In the genomic region with DNA sequence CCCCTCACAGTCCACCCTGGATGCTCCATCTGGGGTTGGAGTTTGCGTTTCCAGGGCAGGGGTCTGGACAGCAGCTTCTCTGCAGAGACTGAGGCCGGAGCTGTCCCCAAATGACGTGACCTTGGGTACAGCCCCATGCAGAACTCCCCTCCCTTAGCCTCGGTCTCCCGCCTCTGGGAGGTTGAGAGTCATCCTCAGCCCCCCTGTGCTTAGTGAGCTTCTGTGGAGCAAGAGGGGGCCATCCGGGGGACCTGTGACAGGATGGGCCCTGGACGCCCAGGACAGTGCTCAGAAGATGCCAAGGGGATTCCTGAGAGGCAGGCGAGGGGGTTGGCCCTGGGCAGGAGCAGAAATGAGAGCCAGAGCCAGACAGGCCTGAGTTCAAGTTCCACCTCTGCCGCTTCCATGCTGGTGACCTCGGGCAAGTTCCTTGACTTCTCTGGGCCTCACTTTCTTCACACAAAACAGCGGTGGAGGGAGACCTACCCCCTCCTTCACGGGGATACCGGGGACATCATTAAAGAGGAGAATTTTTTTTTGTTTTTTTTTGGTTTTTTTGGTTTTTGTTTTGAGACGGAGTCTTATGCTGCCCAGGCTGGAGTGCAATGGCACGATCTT, we compare ENCODE assay signal across 1 cellular context.
TF ChIP-seq lines count a peak whose summit lies in the region.

No MANE protein-coding gene starts in this region.

TF ChIP-seq in IMR-90, 13 proteins besides CTCF, POLR2A, EP300 and RAD21:
- TF ChIP-seq NFE2L2 (IDR thresholded peaks at IDR 0.05; ENCODE audit: low read depth, low read length) (no peak), MAFK (IDR thresholded peaks at IDR 0.05; ENCODE audit: low read depth, low read length) (no peak), CEBPB (IDR thresholded peaks at IDR 0.05; ENCODE audit: low read depth, low read length) (no peak), SMC3 (IDR thresholded peaks at IDR 0.05; ENCODE audit: low read depth, low read length) (no peak), BHLHE40 (IDR thresholded peaks at IDR 0.05; ENCODE audit: low read depth, low read length) (no peak), RFX5 (IDR thresholded peaks at IDR 0.05; ENCODE audit: low read depth, low read length) (no peak), MAZ (IDR thresholded peaks at IDR 0.05; ENCODE audit: borderline replicate concordance, low read depth, low read length) (no peak), MXI1 (IDR thresholded peaks at IDR 0.05; ENCODE audit: borderline replicate concordance, low read depth, low read length) (no peak), CHD1 (IDR thresholded peaks at IDR 0.05; ENCODE audit: low read depth, low read length) (no peak), FOS (IDR thresholded peaks at IDR 0.05; ENCODE audit: low read depth, low read length) (no peak), RCOR1 (IDR thresholded peaks at IDR 0.05; ENCODE audit: insufficient replicate concordance, low read length) (no peak)
- TF ChIP-seq, protein P1, sequence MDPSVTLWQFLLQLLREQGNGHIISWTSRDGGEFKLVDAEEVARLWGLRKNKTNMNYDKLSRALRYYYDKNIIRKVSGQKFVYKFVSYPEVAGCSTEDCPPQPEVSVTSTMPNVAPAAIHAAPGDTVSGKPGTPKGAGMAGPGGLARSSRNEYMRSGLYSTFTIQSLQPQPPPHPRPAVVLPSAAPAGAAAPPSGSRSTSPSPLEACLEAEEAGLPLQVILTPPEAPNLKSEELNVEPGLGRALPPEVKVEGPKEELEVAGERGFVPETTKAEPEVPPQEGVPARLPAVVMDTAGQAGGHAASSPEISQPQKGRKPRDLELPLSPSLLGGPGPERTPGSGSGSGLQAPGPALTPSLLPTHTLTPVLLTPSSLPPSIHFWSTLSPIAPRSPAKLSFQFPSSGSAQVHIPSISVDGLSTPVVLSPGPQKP (IDR thresholded peaks at IDR 0.05; ENCODE audit: borderline replicate concordance, low read depth, low read length) = no peak
- TF ChIP-seq, protein P2, sequence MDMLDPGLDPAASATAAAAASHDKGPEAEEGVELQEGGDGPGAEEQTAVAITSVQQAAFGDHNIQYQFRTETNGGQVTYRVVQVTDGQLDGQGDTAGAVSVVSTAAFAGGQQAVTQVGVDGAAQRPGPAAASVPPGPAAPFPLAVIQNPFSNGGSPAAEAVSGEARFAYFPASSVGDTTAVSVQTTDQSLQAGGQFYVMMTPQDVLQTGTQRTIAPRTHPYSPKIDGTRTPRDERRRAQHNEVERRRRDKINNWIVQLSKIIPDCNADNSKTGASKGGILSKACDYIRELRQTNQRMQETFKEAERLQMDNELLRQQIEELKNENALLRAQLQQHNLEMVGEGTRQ (IDR thresholded peaks at IDR 0.05; ENCODE audit: low read depth, low read length) = no peak
TF ChIP-seq in IMR-90: peak in this region for 0.
